In the genomic region with DNA sequence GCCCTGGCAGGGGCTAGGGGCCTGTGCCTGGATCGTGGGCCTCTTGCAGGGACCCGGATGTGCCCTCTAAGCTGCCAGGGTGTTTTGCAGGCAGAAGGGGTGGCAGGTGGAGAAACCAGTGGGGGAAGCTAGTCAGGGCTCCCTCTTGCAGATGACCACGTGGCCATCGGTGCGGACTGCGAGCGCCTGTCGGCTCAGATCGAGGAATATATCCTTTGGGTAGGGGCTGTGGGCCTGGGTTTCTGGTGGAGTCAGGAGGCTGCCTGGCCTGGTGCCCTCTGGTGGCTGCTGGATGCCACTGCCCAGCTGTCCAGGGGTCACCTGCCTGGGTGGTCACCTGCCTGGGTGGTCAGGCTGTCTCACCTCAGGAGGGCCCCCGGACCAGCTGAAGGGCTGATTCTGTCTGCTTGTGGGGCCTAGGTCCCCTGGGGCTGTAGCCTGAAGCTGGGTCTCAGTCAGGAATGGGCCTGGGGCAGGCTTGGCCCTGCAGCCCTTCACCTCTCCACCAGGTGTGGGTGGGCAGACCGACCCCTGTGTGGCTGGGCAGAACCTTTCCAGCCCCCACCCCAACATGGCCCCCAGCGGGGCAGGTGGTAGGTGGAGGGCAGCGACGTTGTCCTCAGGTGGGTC, we compare ENCODE assay signal across 10 cellular contexts. TPM values are rescaled to one million over a fixed set of nuclear protein-coding genes. Genes with fewer than 3 reads are reported as not detected.
DNase-seq lines count a peak whose midpoint lies in the region; ATAC-seq and TF ChIP-seq lines count a peak whose summit lies in the region.
"Had no signal": no experiment of that assay in that cellular context is flagged by ENCODE, and none has a peak within 500 bp of the region (broad histone marks: within the 10 kb centered on the region; RNA-seq: fewer than 3 reads in every experiment).

No MANE protein-coding gene starts in this region.

- H2AFZ ChIP-seq in mammary epithelial cell (ENCODE audit: low read depth, low read length) = no peak overlapping the region

- H3K4me3 ChIP-seq in mammary epithelial cell (replicated peaks in 1 of 3; ENCODE audit: insufficient read depth in 1 of 3, low read depth in 2 of 3, low read length in 3 of 3) = no peak overlapping the region
- H3K4me3 ChIP-seq in naive thymus-derived CD4-positive, alpha-beta T cell (ENCODE audit: low read length) = no peak overlapping the region

- ATAC-seq in naive thymus-derived CD4-positive, alpha-beta T cell = no peak
- ATAC-seq in GM18505 (IDR thresholded peaks at IDR 0.05; ENCODE audit: unreplicated experiment) = no peak

- dilution Hi-C loops in mammary epithelial cell (cut with HindIII; ENCODE audit: low sequenced_read_pairs) = no loop called here

- peaks cover 34% of the 10 kb centered on the region for H3K36me3 Mint-ChIP-seq in Calu3 (ENCODE audit: insufficient read depth, unreplicated experiment)
- peaks cover 0 to 5% (median 0%) of the 10 kb centered on the region in 5 donors for H3K36me3 Mint-ChIP-seq in naive thymus-derived CD4-positive, alpha-beta T cell

- H3K9ac ChIP-seq in mammary epithelial cell (ENCODE audit: insufficient read depth, low read length) = no peak overlapping the region

- 55% methylated on average over 10 of the region's 14 CpGs for WGBS in mammary epithelial cell (ENCODE audit: low coverage, missing lambda C conversion rate)

- no peaks in the 10 kb centered on the region for H3K27me3 Mint-ChIP-seq in Calu3 (ENCODE audit: unreplicated experiment)
- H3K27me3 Mint-ChIP-seq in naive thymus-derived CD4-positive, alpha-beta T cell = no peaks in the 10 kb centered on the region

- H3K4me3 Mint-ChIP-seq in Calu3 (ENCODE audit: low read depth, unreplicated experiment) = no peak overlapping the region
- H3K4me3 Mint-ChIP-seq in naive thymus-derived CD4-positive, alpha-beta T cell = no peak overlapping the region

- intact Hi-C loops in Calu3 (cut with micrococcal nuclease; ENCODE audit: unreplicated experiment) = no loop called here
- intact Hi-C loops in mammary epithelial cell (cut with micrococcal nuclease) = no loop called here
- intact Hi-C loops in naive thymus-derived CD4-positive, alpha-beta T cell (cut with micrococcal nuclease) = loop anchor here in 1 of 2 donors (1.0 to 10.0 kb wide), 4 partner anchors 30 to 535 kb away; a partner anchor contains a TSS

- H3K27ac Mint-ChIP-seq in Calu3 (ENCODE audit: unreplicated experiment) = no peak overlapping the region
- no peak overlapping the region for H3K27ac Mint-ChIP-seq in naive thymus-derived CD4-positive, alpha-beta T cell

- TF ChIP-seq POLR2A in GM18505 (IDR thresholded peaks at IDR 0.05; ENCODE audit: borderline replicate concordance, extremely low read depth, insufficient read depth, insufficient read length) = no peak

- peak; percentile 96 for TF ChIP-seq CTCF in Calu3 (IDR thresholded peaks at IDR 0.05; ENCODE audit: unreplicated experiment)
- peak; percentile 73 for TF ChIP-seq CTCF in mammary epithelial cell (conservative IDR thresholded peaks at IDR 0.05 in 1 of 2, IDR thresholded peaks at IDR 0.05 in 1 of 2; ENCODE audit: extremely low read depth in 1 of 2, insufficient read depth in 1 of 2, low read depth in 1 of 2, low read length in 2 of 2)

- no peaks in the 10 kb centered on the region for H3K9me3 Mint-ChIP-seq in Calu3 (ENCODE audit: low read depth, unreplicated experiment)
- H3K9me3 Mint-ChIP-seq in naive thymus-derived CD4-positive, alpha-beta T cell = no peaks in the 10 kb centered on the region

- H4K20me1 ChIP-seq in mammary epithelial cell (ENCODE audit: insufficient read depth, low read length) = no peaks in the 10 kb centered on the region

- peaks cover 26% of the 10 kb centered on the region for H3K4me1 ChIP-seq in mammary epithelial cell (ENCODE audit: insufficient read depth, low read length)
- H3K4me1 ChIP-seq in naive thymus-derived CD4-positive, alpha-beta T cell (ENCODE audit: control insufficient read depth in 2 of 2, insufficient read depth in 2 of 2, low read length in 2 of 2) = peaks cover 23 to 36% of the 10 kb centered on the region in 2 donors

- BruUV-seq in Calu3 (replicated peaks; lab: Mats Ljungman, UMichigan) (no TSS peak), mammary epithelial cell (replicated peaks; lab: Mats Ljungman, UMichigan) (no TSS peak)

- peak; percentile 84 for DNase-seq in Calu3
- peak; percentile 69 for DNase-seq in HT-29 (ENCODE audit: low spot score)
- no peak for DNase-seq in mammary epithelial cell
- no peak for DNase-seq in naive thymus-derived CD4-positive, alpha-beta T cell
- DNase-seq in SKM-1 (lab: John Stamatoyannopoulos, UW; ENCODE audit: unreplicated experiment) = no peak
- DNase-seq in NCI-H774 (lab: John Stamatoyannopoulos, UW) = no peak
- DNase-seq in KG1 (lab: John Stamatoyannopoulos, UW) = no peak

- no peak overlapping the region for H3K27ac ChIP-seq in mammary epithelial cell (ENCODE audit: insufficient read depth, low read depth, low read length)
- H3K27ac ChIP-seq in naive thymus-derived CD4-positive, alpha-beta T cell (ENCODE audit: low read depth, low read length) = peak overlapping the region; percentile 5
- H3K27ac ChIP-seq: epithelial cell of prostate had no signal

- H3K4me1 Mint-ChIP-seq in Calu3 (ENCODE audit: low read depth, unreplicated experiment) = peaks cover 27% of the 10 kb centered on the region
- H3K4me1 Mint-ChIP-seq in naive thymus-derived CD4-positive, alpha-beta T cell = peaks cover 23 to 44% (median 34%) of the 10 kb centered on the region in 7 donors

- CTCF ChIA-PET in Calu3 (lab: Charles Lee) (interaction anchor here (0.5 to 1.8 kb wide), 6 partner anchors 10 to 50 kb away, joined by 4 to 9 read pairs (median 5); a partner anchor contains a TSS), mammary epithelial cell (lab: Charles Lee; ENCODE audit: low non-redundant PET) (no interaction called here)
- CTCF ChIA-PET in naive thymus-derived CD4-positive, alpha-beta T cell (lab: Charles Lee) = interaction anchor here (1.2 to 1.6 kb wide), 2 partner anchors 12 to 51 kb away, joined by 3 to 5 read pairs; no protein-coding TSS in a partner anchor

- H3K27me3 ChIP-seq in mammary epithelial cell (ENCODE audit: insufficient read depth, low read length) = no peaks in the 10 kb centered on the region
- no peaks in the 10 kb centered on the region for H3K27me3 ChIP-seq in naive thymus-derived CD4-positive, alpha-beta T cell (ENCODE audit: control insufficient read depth in 2 of 2, insufficient read depth in 2 of 2, low read length in 2 of 2)

- POLR2A ChIA-PET in naive thymus-derived CD4-positive, alpha-beta T cell (lab: Charles Lee) = interaction anchor here (1.6 kb wide), 1 partner anchor 10 kb away, joined by 11 read pairs; a partner anchor contains a TSS

- H3K9me3 ChIP-seq in mammary epithelial cell (replicated peaks; ENCODE audit: insufficient read depth, low read length) = no peaks in the 10 kb centered on the region
- H3K9me3 ChIP-seq in naive thymus-derived CD4-positive, alpha-beta T cell (ENCODE audit: control insufficient read depth in 2 of 3, low read length in 3 of 3) = no peaks in the 10 kb centered on the region

- in situ Hi-C loops in mammary epithelial cell (cut with MboI; ENCODE audit: low sequenced_read_pairs in 2 of 2) = no loop called here

- H3K36me3 ChIP-seq in mammary epithelial cell (ENCODE audit: insufficient read depth, low read length) = no peaks in the 10 kb centered on the region
- H3K36me3 ChIP-seq in naive thymus-derived CD4-positive, alpha-beta T cell (ENCODE audit: control insufficient read depth in 2 of 3, insufficient read depth in 3 of 3, low read length in 3 of 3) = peaks cover 0 to 29% (median 0%) of the 10 kb centered on the region in 3 experiments

- no peaks in the 10 kb centered on the region for H3K79me2 ChIP-seq in mammary epithelial cell (ENCODE audit: insufficient read depth, low read length)

- H3K4me2 ChIP-seq in mammary epithelial cell (ENCODE audit: insufficient read depth, low read depth, low read length) = no peak overlapping the region

RNA-seq across cellular contexts. Expression of a gene that starts 6.7 kb away (rescaled TPM):
- 39.9 and 43.7 TPM in 2 replicates for total RNA-seq in Calu3 (2022)
- total RNA-seq in HT-29 (2014; rRNA removed; shearing (Covaris generic)) = 1.2 TPM in 1 of 2 replicates, not detected in the other
- 10 to 100 TPM; 15.7 to 37.9 TPM for total RNA-seq in mammary epithelial cell
- polyA plus RNA-seq in mammary epithelial cell = 15.6 TPM
- polyA minus RNA-seq in mammary epithelial cell = 26.4 TPM
- 10 to 100 TPM; 35.5 to 73.2 (median 47.3) TPM for total RNA-seq in naive thymus-derived CD4-positive, alpha-beta T cell
- 10 to 100 TPM; 22.2 to 33.2 TPM for polyA plus RNA-seq in naive thymus-derived CD4-positive, alpha-beta T cell

RNA-seq across cellular contexts. Expression of a gene that starts 9.6 kb away (rescaled TPM):
- total RNA-seq in Calu3 (2022) (17.2 and 17.8 TPM in 2 replicates), mammary epithelial cell (10 to 100 TPM in 1 of 2 donors, 1 to 10 TPM in 1; 9.5 to 15.9 TPM)
- total RNA-seq in HT-29 (2014; rRNA removed; shearing (Covaris generic)) = 89.2 and 99.8 TPM in 2 replicates
- polyA plus RNA-seq in mammary epithelial cell = 13.9 TPM
- 8.8 TPM for polyA minus RNA-seq in mammary epithelial cell
- total RNA-seq in naive thymus-derived CD4-positive, alpha-beta T cell = 10 to 100 TPM; 21.8 to 93.4 (median 23.6) TPM
- polyA plus RNA-seq in naive thymus-derived CD4-positive, alpha-beta T cell = 10 to 100 TPM; 55.2 to 66.8 TPM

RNA-seq across cellular contexts. Expression of a gene that starts 10.2 kb away (rescaled TPM):
- 0.17 and 0.33 TPM in 2 replicates for total RNA-seq in Calu3 (2022)
- 1.2 and 1.5 TPM in 2 replicates for total RNA-seq in HT-29 (2014; rRNA removed; shearing (Covaris generic))
- under 1 TPM; 0.38 to 0.50 TPM for total RNA-seq in mammary epithelial cell
- 0.24 TPM for polyA plus RNA-seq in mammary epithelial cell
- 0.21 TPM for polyA minus RNA-seq in mammary epithelial cell
- 1 to 10 TPM in 3 of 5 experiments, under 1 TPM in 2; 0.75 to 6.1 (median 1.1) TPM for total RNA-seq in naive thymus-derived CD4-positive, alpha-beta T cell
- polyA plus RNA-seq in naive thymus-derived CD4-positive, alpha-beta T cell = 1 to 10 TPM in 1 of 2 donors, under 1 TPM in 1; 0.18 to 1.3 TPM

RNA-seq across cellular contexts. Expression of a gene that starts 14.5 kb away (rescaled TPM):
- total RNA-seq in Calu3 (2022) (not detected in 2 replicates), mammary epithelial cell (under 1 TPM in 1 of 2 donors, not detected in 1; 0.33 TPM)
- total RNA-seq in HT-29 (2014; rRNA removed; shearing (Covaris generic)) = not detected in 2 replicates
- polyA plus RNA-seq in mammary epithelial cell = 0.15 TPM
- not detected for polyA minus RNA-seq in mammary epithelial cell
- under 1 TPM in 2 of 5 experiments, not detected in 3; 0.48 to 0.71 TPM for total RNA-seq in naive thymus-derived CD4-positive, alpha-beta T cell
- polyA plus RNA-seq in naive thymus-derived CD4-positive, alpha-beta T cell = under 1 TPM; 0.47 to 0.75 TPM
- total RNA-seq: M059J had no signal

RNA-seq across cellular contexts. Expression of a gene that starts 20.3 kb away (rescaled TPM):
- total RNA-seq in Calu3 (2022) (not detected in 2 replicates), mammary epithelial cell (under 1 TPM in 1 of 2 donors, not detected in 1; 0.16 TPM)
- not detected in 2 replicates for total RNA-seq in HT-29 (2014; rRNA removed; shearing (Covaris generic))
- not detected for polyA plus RNA-seq in mammary epithelial cell
- polyA minus RNA-seq in mammary epithelial cell = not detected
- 1 to 10 TPM in 1 of 5 experiments, under 1 TPM in 1, not detected in 3; 0.20 to 1.7 TPM for total RNA-seq in naive thymus-derived CD4-positive, alpha-beta T cell
- polyA plus RNA-seq in naive thymus-derived CD4-positive, alpha-beta T cell = not detected
- total RNA-seq: M059J had no signal

Comparison
In these comparisons a context has a peak if more than half of its experiments do, and no peak if none do; other contexts are left out.
1. DNase-seq: peak in Calu3 (single experiment) and HT-29 (single experiment); none in mammary epithelial cell (single experiment), naive thymus-derived CD4-positive, alpha-beta T cell (0 of 9), SKM-1 (single experiment), NCI-H774 (single experiment) and KG1 (single experiment).